Comparison of ENCODE assay signal across 13 cellular contexts in genomic region chr10:6522230-6522629, GRCh38.
"Had no signal": no experiment of that assay in that cellular context is flagged by ENCODE, and none has a peak within 500 bp of the region (broad histone marks: within the 10 kb centered on the region; RNA-seq: fewer than 3 reads in every experiment).

No MANE protein-coding gene starts in this region.

- DNase-seq: activated CD4-positive, alpha-beta T cell treated with anti-CD3 and anti-CD28 coated beads, Interleukin-2, amount 50 U/mL, for 4 hours; activated T-cell treated with anti-CD3 and anti-CD28 coated beads, Interleukin-2, amount 50 U/mL, for 48 hours; body of pancreas; effector memory CD4-positive, alpha-beta T cell; left lung; mesendoderm; sigmoid colon; stimulated activated CD4-positive, alpha-beta T cell treated with anti-CD3 and anti-CD28 coated beads, Interleukin-2, amount 100 ng/mL, for 24 hours; stimulated activated naive CD4-positive, alpha-beta T cell; substantia nigra; transverse colon had no signal

- H3K9me3 Mint-ChIP-seq: neural crest cell had no signal

- H3K4me3 Mint-ChIP-seq: neural crest cell had no signal

- ATAC-seq: activated CD4-positive, CD25-positive, alpha-beta regulatory T cell treated with anti-CD3 and anti-CD28 coated beads, Interleukin-2, amount 50 U/mL, for 24 hours; body of pancreas; left lung had no signal

- H3K4me1 Mint-ChIP-seq: neural crest cell had no signal

- H3K4me3 ChIP-seq: body of pancreas, left lung, sigmoid colon, transverse colon had no signal
